Comparison of ENCODE assay signal across 8 cellular contexts in genomic region chr15:72141171-72142084, GRCh38. TPM values are rescaled to one million over a fixed set of nuclear protein-coding genes. Genes with fewer than 3 reads are reported as not detected.
DNase-seq lines count a peak whose midpoint lies in the region; ATAC-seq and TF ChIP-seq lines count a peak whose summit lies in the region.

No MANE protein-coding gene starts in this region.

- DNase-seq in NB4 (ENCODE audit: low read depth) (peak; percentile 14), naive B cell (no peak), EL (no peak), CD14-positive monocyte (ENCODE audit: low spot score) (no peak), Kasumi-1 (lab: John Stamatoyannopoulos, UW) (no peak), DMS79 (lab: John Stamatoyannopoulos, UW) (no peak)

- intact Hi-C loops in CD14-positive monocyte (cut with micrococcal nuclease), result no loop called here

- no peak overlapping the region for H3K4me3 ChIP-seq in NB4 (ENCODE audit: low read depth, low read length)

- H3K36me3 Mint-ChIP-seq in naive B cell (no peaks in the 10 kb centered on the region), CD14-positive monocyte (no peaks in the 10 kb centered on the region)

- H3K4me1 Mint-ChIP-seq in naive B cell (peaks cover 5 to 13% (median 12%) of the 10 kb centered on the region in 3 donors), CD14-positive monocyte (peaks cover 9% of the 10 kb centered on the region)

- H3K27me3 Mint-ChIP-seq in naive B cell (no peaks in the 10 kb centered on the region), CD14-positive monocyte (ENCODE audit: low read depth in 3 of 3) (no peaks in the 10 kb centered on the region)

- H3K9me3 Mint-ChIP-seq in naive B cell (no peaks in the 10 kb centered on the region), CD14-positive monocyte (no peaks in the 10 kb centered on the region)

- no peak for TF ChIP-seq POLR2A in NB4 (IDR thresholded peaks at IDR 0.05; ENCODE audit: extremely low read depth, insufficient read length)

- TF ChIP-seq CTCF in NB4 (IDR thresholded peaks at IDR 0.05; ENCODE audit: low read depth, low read length) (no peak), CD14-positive monocyte (IDR thresholded peaks at IDR 0.05) (no peak)

- H3K27ac Mint-ChIP-seq in naive B cell (peak overlapping the region; percentile 5 to 88 (median 53)), CD14-positive monocyte (no peak overlapping the region)

- H3K4me3 Mint-ChIP-seq in naive B cell, result no peak overlapping the region
- H3K4me3 Mint-ChIP-seq in CD14-positive monocyte, result no peak overlapping the region

- ATAC-seq in GM18873 (IDR thresholded peaks at IDR 0.05; ENCODE audit: low FRiP score, unreplicated experiment) (peak; percentile 96), HG02759 (IDR thresholded peaks at IDR 0.05; ENCODE audit: unreplicated experiment) (peak; percentile 100), naive B cell (ENCODE audit: low read depth in 2 of 2) (peak; percentile 85 to 86)

RNA-seq across cellular contexts. Expression of gene SENP8, which starts 23.2 kb away (rescaled TPM):
- polyA plus RNA-seq in naive B cell (ENCODE audit: low read depth in 6 of 6), result under 1 TPM in 5 of 6 donors, not detected in 1; 0.41 to 0.84 (median 0.60) TPM
- 1 to 10 TPM in 1 of 2 donors, under 1 TPM in 1; 0.79 to 1.4 TPM for polyA plus RNA-seq in CD14-positive monocyte

RNA-seq across cellular contexts. Expression of gene MYO9A, which starts 23.5 kb away (rescaled TPM):
- 10 to 100 TPM; 10.8 to 26.7 (median 14.1) TPM for polyA plus RNA-seq in naive B cell (ENCODE audit: low read depth in 6 of 6)
- polyA plus RNA-seq in CD14-positive monocyte, result 1 to 10 TPM; 5.0 to 6.6 TPM

RNA-seq across cellular contexts. Expression of gene GRAMD2A, which starts 56.2 kb away (rescaled TPM):
- polyA plus RNA-seq in naive B cell (ENCODE audit: low read depth in 6 of 6), result not detected
- polyA plus RNA-seq in CD14-positive monocyte, result not detected

Comparison
In these comparisons a context has a peak if more than half of its experiments do, and no peak if none do; other contexts are left out.
1. H3K27ac Mint-ChIP-seq: peak in naive B cell (6 of 6); none in CD14-positive monocyte (0 of 7).
2. Peak in every context shown above with its lines, with median percentiles within 50 percentile points of each other: ATAC-seq.